ENCODE assay signal across 8 cellular contexts in genomic region chr18:58046087-58046793, GRCh38. TPM values are rescaled to one million over a fixed set of nuclear protein-coding genes. Genes with fewer than 3 reads are reported as not detected.
DNase-seq lines count a peak whose midpoint lies in the region; ATAC-seq and TF ChIP-seq lines count a peak whose summit lies in the region.

No MANE protein-coding gene starts in this region.

- H3K36me3 Mint-ChIP-seq in activated CD4-positive, alpha-beta T cell treated with anti-CD3 and anti-CD28 coated beads, Interleukin-2, amount 10 ng/mL, durations not matched to agents 24 days and 14 days (ENCODE audit: low read depth) = no peaks in the 10 kb centered on the region
- no peaks in the 10 kb centered on the region for H3K36me3 Mint-ChIP-seq in stimulated activated memory B cell treated with anti-CD40 and anti-IgM and Interleukin-4, amounts not matched to agents 10 μg/mL and 1 μg/mL and 100 μg/mL, for 72 hours

- ATAC-seq in stimulated activated memory B cell treated with anti-CD40 and anti-IgM and Interleukin-4, amounts not matched to agents 10 μg/mL and 1 μg/mL and 100 μg/mL, for 72 hours = no peak
- ATAC-seq in HG03442 (IDR thresholded peaks at IDR 0.05; ENCODE audit: unreplicated experiment) = no peak

- intact Hi-C loops in activated CD4-positive, alpha-beta T cell treated with anti-CD3 and anti-CD28 coated beads, Interleukin-2, amount 10 ng/mL, durations not matched to agents 24 days and 14 days (cut with micrococcal nuclease) = no loop called here

- peak overlapping the region; percentile 83 for H3K4me3 ChIP-seq in WI38 (ENCODE audit: low read depth, low read length)
- peak overlapping the region; percentile 81 for H3K4me3 ChIP-seq in iPS-11a (ENCODE audit: low read depth, low read length)

- no peaks in the 10 kb centered on the region for H3K9me3 Mint-ChIP-seq in activated CD4-positive, alpha-beta T cell treated with anti-CD3 and anti-CD28 coated beads, Interleukin-2, amount 10 ng/mL, durations not matched to agents 24 days and 14 days
- H3K9me3 Mint-ChIP-seq in stimulated activated memory B cell treated with anti-CD40 and anti-IgM and Interleukin-4, amounts not matched to agents 10 μg/mL and 1 μg/mL and 100 μg/mL, for 72 hours = no peaks in the 10 kb centered on the region

- H3K27me3 Mint-ChIP-seq in activated CD4-positive, alpha-beta T cell treated with anti-CD3 and anti-CD28 coated beads, Interleukin-2, amount 10 ng/mL, durations not matched to agents 24 days and 14 days = peaks cover 46% of the 10 kb centered on the region
- H3K27me3 Mint-ChIP-seq in stimulated activated memory B cell treated with anti-CD40 and anti-IgM and Interleukin-4, amounts not matched to agents 10 μg/mL and 1 μg/mL and 100 μg/mL, for 72 hours = no peaks in the 10 kb centered on the region

- H3K27ac Mint-ChIP-seq in activated CD4-positive, alpha-beta T cell treated with anti-CD3 and anti-CD28 coated beads, Interleukin-2, amount 10 ng/mL, durations not matched to agents 24 days and 14 days = no peak overlapping the region
- peak overlapping the region; percentile 78 for H3K27ac Mint-ChIP-seq in stimulated activated memory B cell treated with anti-CD40 and anti-IgM and Interleukin-4, amounts not matched to agents 10 μg/mL and 1 μg/mL and 100 μg/mL, for 72 hours

- peak overlapping the region; percentile 90 for H3K4me3 Mint-ChIP-seq in activated CD4-positive, alpha-beta T cell treated with anti-CD3 and anti-CD28 coated beads, Interleukin-2, amount 10 ng/mL, durations not matched to agents 24 days and 14 days
- peak overlapping the region; percentile 96 for H3K4me3 Mint-ChIP-seq in stimulated activated memory B cell treated with anti-CD40 and anti-IgM and Interleukin-4, amounts not matched to agents 10 μg/mL and 1 μg/mL and 100 μg/mL, for 72 hours

- TF ChIP-seq CTCF in WI38 (IDR thresholded peaks at IDR 0.05; ENCODE audit: low read depth, low read length) = no peak

- H3K4me1 Mint-ChIP-seq in activated CD4-positive, alpha-beta T cell treated with anti-CD3 and anti-CD28 coated beads, Interleukin-2, amount 10 ng/mL, durations not matched to agents 24 days and 14 days = peaks cover 21% of the 10 kb centered on the region
- H3K4me1 Mint-ChIP-seq in stimulated activated memory B cell treated with anti-CD40 and anti-IgM and Interleukin-4, amounts not matched to agents 10 μg/mL and 1 μg/mL and 100 μg/mL, for 72 hours = peaks cover 44% of the 10 kb centered on the region

- no peak for DNase-seq in activated CD4-positive, alpha-beta T cell treated with anti-CD3 and anti-CD28 coated beads, Interleukin-2, amount 10 ng/mL, durations not matched to agents 24 days and 14 days
- DNase-seq in activated CD4-positive, alpha-beta T cell treated with anti-CD3 and anti-CD28 coated beads, Interleukin-2, amount 50 U/mL, for 4 hours = no peak
- DNase-seq in globus pallidus (ENCODE audit: low spot score) = no peak
- DNase-seq in NOMO-1 treated with dmso at 0.1 percent for 144 hours (lab: John Stamatoyannopoulos, UW; ENCODE audit: unreplicated experiment) = no peak

RNA-seq across cellular contexts. Expression of gene NEDD4L, which starts 2.2 kb away (rescaled TPM):
- 3.5 and 4.2 TPM in 2 replicates for total RNA-seq in activated CD4-positive, alpha-beta T cell treated with anti-CD3 and anti-CD28 coated beads, Interleukin-2, amount 10 ng/mL, durations not matched to agents 24 days and 14 days
